In the genomic region with DNA sequence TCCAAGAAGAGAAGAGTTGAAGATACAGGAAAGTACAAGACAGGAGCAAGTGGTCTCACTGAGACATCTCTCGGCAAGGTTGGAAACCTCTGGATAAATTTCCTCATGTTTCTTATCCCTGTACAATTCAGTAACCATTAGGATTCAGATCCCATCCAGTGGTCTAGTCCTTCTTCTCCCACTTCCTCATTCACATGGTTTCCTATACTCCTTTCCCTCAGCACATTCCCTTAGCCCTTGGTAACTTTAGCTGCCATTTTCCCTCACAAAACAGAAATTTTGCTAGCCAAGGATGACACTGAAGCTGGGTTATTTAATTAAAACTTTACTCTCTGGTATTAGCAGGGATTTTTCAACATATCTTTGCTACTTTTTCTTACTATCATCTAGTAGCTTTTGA, we compare ENCODE assay signal across 2 cellular contexts.
A peak's percentile ranks its signal among the peaks of the same experiment; 100 is the strongest.
TF ChIP-seq lines count a peak whose summit lies in the region.

No MANE protein-coding gene starts in this region.

TF ChIP-seq in IMR-90, 13 proteins besides CTCF, POLR2A, EP300 and RAD21:
- TF ChIP-seq RCOR1 (IDR thresholded peaks at IDR 0.05; ENCODE audit: insufficient replicate concordance, low read length) (no peak), CHD1 (IDR thresholded peaks at IDR 0.05; ENCODE audit: low read depth, low read length) (no peak), MXI1 (IDR thresholded peaks at IDR 0.05; ENCODE audit: borderline replicate concordance, low read depth, low read length) (no peak), SMC3 (IDR thresholded peaks at IDR 0.05; ENCODE audit: low read depth, low read length) (no peak), MAFK (IDR thresholded peaks at IDR 0.05; ENCODE audit: low read depth, low read length) (no peak), MAZ (IDR thresholded peaks at IDR 0.05; ENCODE audit: borderline replicate concordance, low read depth, low read length) (no peak), FOS (IDR thresholded peaks at IDR 0.05; ENCODE audit: low read depth, low read length) (no peak), RFX5 (IDR thresholded peaks at IDR 0.05; ENCODE audit: low read depth, low read length) (no peak), CEBPB (IDR thresholded peaks at IDR 0.05; ENCODE audit: low read depth, low read length) (no peak), BHLHE40 (IDR thresholded peaks at IDR 0.05; ENCODE audit: low read depth, low read length) (no peak), NFE2L2 (IDR thresholded peaks at IDR 0.05; ENCODE audit: low read depth, low read length) (no peak)
- TF ChIP-seq, protein P1, sequence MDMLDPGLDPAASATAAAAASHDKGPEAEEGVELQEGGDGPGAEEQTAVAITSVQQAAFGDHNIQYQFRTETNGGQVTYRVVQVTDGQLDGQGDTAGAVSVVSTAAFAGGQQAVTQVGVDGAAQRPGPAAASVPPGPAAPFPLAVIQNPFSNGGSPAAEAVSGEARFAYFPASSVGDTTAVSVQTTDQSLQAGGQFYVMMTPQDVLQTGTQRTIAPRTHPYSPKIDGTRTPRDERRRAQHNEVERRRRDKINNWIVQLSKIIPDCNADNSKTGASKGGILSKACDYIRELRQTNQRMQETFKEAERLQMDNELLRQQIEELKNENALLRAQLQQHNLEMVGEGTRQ (IDR thresholded peaks at IDR 0.05; ENCODE audit: low read depth, low read length): no peak
- TF ChIP-seq, protein P2, sequence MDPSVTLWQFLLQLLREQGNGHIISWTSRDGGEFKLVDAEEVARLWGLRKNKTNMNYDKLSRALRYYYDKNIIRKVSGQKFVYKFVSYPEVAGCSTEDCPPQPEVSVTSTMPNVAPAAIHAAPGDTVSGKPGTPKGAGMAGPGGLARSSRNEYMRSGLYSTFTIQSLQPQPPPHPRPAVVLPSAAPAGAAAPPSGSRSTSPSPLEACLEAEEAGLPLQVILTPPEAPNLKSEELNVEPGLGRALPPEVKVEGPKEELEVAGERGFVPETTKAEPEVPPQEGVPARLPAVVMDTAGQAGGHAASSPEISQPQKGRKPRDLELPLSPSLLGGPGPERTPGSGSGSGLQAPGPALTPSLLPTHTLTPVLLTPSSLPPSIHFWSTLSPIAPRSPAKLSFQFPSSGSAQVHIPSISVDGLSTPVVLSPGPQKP (IDR thresholded peaks at IDR 0.05; ENCODE audit: borderline replicate concordance, low read depth, low read length): no peak

TF ChIP-seq in K562, 482 proteins besides CTCF, POLR2A, EP300 and RAD21:
- TF ChIP-seq ZBED1 (IDR thresholded peaks at IDR 0.05): no peak
- TF ChIP-seq BACH1 (tag; IDR thresholded peaks at IDR 0.05): peak; percentile 44; the same call in 1 of the 2 replicates
- no peak for TF ChIP-seq ZNF764 (CRISPR knock-in tag; IDR thresholded peaks at IDR 0.05; ENCODE audit: low read depth)
- TF ChIP-seq SPI1 (IDR thresholded peaks at IDR 0.05; ENCODE audit: borderline replicate concordance, low read depth, low read length): peak; percentile 96
- no peak for TF ChIP-seq ETV6 (IDR thresholded peaks at IDR 0.05; ENCODE audit: borderline replicate concordance in 1 of 2, low read depth in 2 of 2, low read length in 1 of 2)
- no peak for TF ChIP-seq ETV6 (CRISPR knock-in tag; IDR thresholded peaks at IDR 0.05; ENCODE audit: borderline replicate concordance)
- TF ChIP-seq, protein P3, sequence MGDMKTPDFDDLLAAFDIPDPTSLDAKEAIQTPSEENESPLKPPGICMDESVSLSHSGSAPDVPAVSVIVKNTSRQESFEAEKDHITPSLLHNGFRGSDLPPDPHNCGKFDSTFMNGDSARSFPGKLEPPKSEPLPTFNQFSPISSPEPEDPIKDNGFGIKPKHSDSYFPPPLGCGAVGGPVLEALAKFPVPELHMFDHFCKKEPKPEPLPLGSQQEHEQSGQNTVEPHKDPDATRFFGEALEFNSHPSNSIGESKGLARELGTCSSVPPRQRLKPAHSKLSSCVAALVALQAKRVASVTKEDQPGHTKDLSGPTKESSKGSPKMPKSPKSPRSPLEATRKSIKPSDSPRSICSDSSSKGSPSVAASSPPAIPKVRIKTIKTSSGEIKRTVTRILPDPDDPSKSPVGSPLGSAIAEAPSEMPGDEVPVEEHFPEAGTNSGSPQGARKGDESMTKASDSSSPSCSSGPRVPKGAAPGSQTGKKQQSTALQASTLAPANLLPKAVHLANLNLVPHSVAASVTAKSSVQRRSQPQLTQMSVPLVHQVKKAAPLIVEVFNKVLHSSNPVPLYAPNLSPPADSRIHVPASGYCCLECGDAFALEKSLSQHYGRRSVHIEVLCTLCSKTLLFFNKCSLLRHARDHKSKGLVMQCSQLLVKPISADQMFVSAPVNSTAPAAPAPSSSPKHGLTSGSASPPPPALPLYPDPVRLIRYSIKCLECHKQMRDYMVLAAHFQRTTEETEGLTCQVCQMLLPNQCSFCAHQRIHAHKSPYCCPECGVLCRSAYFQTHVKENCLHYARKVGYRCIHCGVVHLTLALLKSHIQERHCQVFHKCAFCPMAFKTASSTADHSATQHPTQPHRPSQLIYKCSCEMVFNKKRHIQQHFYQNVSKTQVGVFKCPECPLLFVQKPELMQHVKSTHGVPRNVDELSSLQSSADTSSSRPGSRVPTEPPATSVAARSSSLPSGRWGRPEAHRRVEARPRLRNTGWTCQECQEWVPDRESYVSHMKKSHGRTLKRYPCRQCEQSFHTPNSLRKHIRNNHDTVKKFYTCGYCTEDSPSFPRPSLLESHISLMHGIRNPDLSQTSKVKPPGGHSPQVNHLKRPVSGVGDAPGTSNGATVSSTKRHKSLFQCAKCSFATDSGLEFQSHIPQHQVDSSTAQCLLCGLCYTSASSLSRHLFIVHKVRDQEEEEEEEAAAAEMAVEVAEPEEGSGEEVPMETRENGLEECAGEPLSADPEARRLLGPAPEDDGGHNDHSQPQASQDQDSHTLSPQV (IDR thresholded peaks at IDR 0.05): peak; percentile 36
- TF ChIP-seq ELF2 (CRISPR knock-in tag; IDR thresholded peaks at IDR 0.05): 0 out of 2 replicates have a peak, but pooled peaks have one; percentile 35
- TF ChIP-seq, protein P4, sequence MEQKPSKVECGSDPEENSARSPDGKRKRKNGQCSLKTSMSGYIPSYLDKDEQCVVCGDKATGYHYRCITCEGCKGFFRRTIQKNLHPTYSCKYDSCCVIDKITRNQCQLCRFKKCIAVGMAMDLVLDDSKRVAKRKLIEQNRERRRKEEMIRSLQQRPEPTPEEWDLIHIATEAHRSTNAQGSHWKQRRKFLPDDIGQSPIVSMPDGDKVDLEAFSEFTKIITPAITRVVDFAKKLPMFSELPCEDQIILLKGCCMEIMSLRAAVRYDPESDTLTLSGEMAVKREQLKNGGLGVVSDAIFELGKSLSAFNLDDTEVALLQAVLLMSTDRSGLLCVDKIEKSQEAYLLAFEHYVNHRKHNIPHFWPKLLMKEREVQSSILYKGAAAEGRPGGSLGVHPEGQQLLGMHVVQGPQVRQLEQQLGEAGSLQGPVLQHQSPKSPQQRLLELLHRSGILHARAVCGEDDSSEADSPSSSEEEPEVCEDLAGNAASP (IDR thresholded peaks at IDR 0.05): no peak
- no peak for TF ChIP-seq SMARCC2 (IDR thresholded peaks at IDR 0.05; ENCODE audit: low read depth)
- no peak for TF ChIP-seq ATF1 (CRISPR knock-in tag; IDR thresholded peaks at IDR 0.05)
- no peak for TF ChIP-seq ATF1 (tag; IDR thresholded peaks at IDR 0.05)
- TF ChIP-seq, protein P5, sequence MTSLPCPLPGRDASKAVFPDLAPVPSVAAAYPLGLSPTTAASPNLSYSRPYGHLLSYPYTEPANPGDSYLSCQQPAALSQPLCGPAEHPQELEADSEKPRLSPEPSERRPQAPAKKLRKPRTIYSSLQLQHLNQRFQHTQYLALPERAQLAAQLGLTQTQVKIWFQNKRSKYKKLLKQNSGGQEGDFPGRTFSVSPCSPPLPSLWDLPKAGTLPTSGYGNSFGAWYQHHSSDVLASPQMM (CRISPR knock-in tag; IDR thresholded peaks at IDR 0.05): no peak
- TF ChIP-seq FUS (optimal IDR thresholded peaks at IDR 0.05; ENCODE audit: low read depth, low read length): no peak
- TF ChIP-seq DIDO1 (tag; IDR thresholded peaks at IDR 0.05; ENCODE audit: low read depth): no peak
- TF ChIP-seq NFIC (IDR thresholded peaks at IDR 0.05): no peak
- TF ChIP-seq, protein P6, sequence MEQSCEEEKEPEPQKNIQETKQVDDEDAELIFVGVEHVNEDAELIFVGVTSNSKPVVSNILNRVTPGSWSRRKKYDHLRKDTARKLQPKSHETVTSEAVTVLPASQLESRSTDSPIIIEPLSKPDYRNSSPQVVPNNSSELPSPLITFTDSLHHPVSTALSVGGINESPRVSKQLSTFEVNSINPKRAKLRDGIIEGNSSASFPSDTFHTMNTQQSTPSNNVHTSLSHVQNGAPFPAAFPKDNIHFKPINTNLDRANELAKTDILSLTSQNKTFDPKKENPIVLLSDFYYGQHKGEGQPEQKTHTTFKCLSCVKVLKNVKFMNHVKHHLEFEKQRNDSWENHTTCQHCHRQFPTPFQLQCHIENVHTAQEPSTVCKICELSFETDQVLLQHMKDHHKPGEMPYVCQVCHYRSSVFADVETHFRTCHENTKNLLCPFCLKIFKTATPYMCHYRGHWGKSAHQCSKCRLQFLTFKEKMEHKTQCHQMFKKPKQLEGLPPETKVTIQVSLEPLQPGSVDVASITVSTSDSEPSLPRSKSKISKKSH (CRISPR knock-in tag; IDR thresholded peaks at IDR 0.05): no peak
